Comparison of ENCODE assay signal across 14 cellular contexts in the genomic region with DNA sequence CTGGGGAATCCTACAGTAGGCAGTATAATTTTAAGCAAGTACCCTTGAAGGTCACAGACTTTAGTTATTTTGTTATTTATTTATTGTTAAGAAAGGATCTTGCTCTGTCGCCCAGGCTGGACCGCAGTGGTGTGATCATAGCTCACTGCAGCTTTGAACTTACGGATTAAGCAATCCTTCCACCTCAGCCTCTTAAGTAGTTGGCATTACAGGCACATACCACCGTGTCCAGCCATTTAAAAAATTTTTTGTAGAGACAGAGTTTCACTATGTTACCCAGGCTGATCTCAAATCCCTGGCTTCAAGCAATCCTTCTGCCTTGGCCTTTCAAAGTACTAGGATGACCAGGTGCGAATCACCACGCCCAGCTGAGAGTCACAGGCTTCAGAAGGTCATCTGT. TPM values are rescaled to one million over a fixed set of nuclear protein-coding genes. Genes with fewer than 3 reads are reported as not detected.
A peak's percentile ranks its signal among the peaks of the same experiment; 100 is the strongest.
DNase-seq lines count a peak whose midpoint lies in the region; ATAC-seq lines count a peak whose summit lies in the region.
"Had no signal": no experiment of that assay in that cellular context is flagged by ENCODE, and none has a peak within 500 bp of the region (broad histone marks: within the 10 kb centered on the region; RNA-seq: fewer than 3 reads in every experiment).

No MANE protein-coding gene starts in this region.

- H3K4me3 ChIP-seq in CD4-positive, alpha-beta memory T cell (ENCODE audit: low read length in 2 of 2), result no peak overlapping the region
- H3K4me3 ChIP-seq in trophoblast cell (ENCODE audit: low read depth, low read length), result no peak overlapping the region
- H3K4me3 ChIP-seq: BLaER1, HAP-1 had no signal

- H3K4me2 ChIP-seq in trophoblast cell (ENCODE audit: low read length), result no peak overlapping the region
- H3K4me2 ChIP-seq: BLaER1 had no signal

- H3K4me1 Mint-ChIP-seq in T-helper 1 cell treated with Interleukin-12 subunit alpha and Interleukin-12 subunit beta and Interleukin-4 antibody, amounts not matched to agents 30 μg/mL and 1 μg/mL, for 36 hours (ENCODE audit: low read depth), result peaks cover 43% of the 10 kb centered on the region
- H3K4me1 Mint-ChIP-seq in CD4-positive, alpha-beta memory T cell, result peaks cover 33 to 62% (median 49%) of the 10 kb centered on the region in 4 donors

- no peak overlapping the region for H4K8ac ChIP-seq in trophoblast cell (ENCODE audit: low read depth, low read length)

- H3K27me3 Mint-ChIP-seq in T-helper 1 cell treated with Interleukin-12 subunit alpha and Interleukin-12 subunit beta and Interleukin-4 antibody, amounts not matched to agents 30 μg/mL and 1 μg/mL, for 36 hours (ENCODE audit: low read depth), result no peaks in the 10 kb centered on the region
- H3K27me3 Mint-ChIP-seq in CD4-positive, alpha-beta memory T cell, result no peaks in the 10 kb centered on the region

- no peak for ATAC-seq in HG03460 (IDR thresholded peaks at IDR 0.05; ENCODE audit: unreplicated experiment)

- intact Hi-C loops in CD4-positive, alpha-beta memory T cell (cut with micrococcal nuclease), result no loop called here

- H3K27ac ChIP-seq in CD4-positive, alpha-beta memory T cell (ENCODE audit: low read depth, low read length), result no peak overlapping the region
- H3K27ac ChIP-seq in trophoblast cell (ENCODE audit: low read depth, low read length), result no peak overlapping the region
- H3K27ac ChIP-seq: 22Rv1, BLaER1 had no signal

- H3K9ac ChIP-seq in trophoblast cell (ENCODE audit: low read length), result no peak overlapping the region
- H3K9ac ChIP-seq: BLaER1 had no signal

- no peak overlapping the region for H3K4ac ChIP-seq in trophoblast cell (ENCODE audit: low read depth, low read length)

- H3K18ac ChIP-seq in trophoblast cell (ENCODE audit: low read length), result no peak overlapping the region

- no peaks in the 10 kb centered on the region for H3K27me3 ChIP-seq in CD4-positive, alpha-beta memory T cell (ENCODE audit: insufficient read depth, low read length)
- H3K27me3 ChIP-seq in trophoblast cell (ENCODE audit: insufficient read depth, low read length), result no peaks in the 10 kb centered on the region
- H3K27me3 ChIP-seq: BLaER1 had no signal

- peaks cover 63% of the 10 kb centered on the region for H3K4me1 ChIP-seq in CD4-positive, alpha-beta memory T cell (ENCODE audit: insufficient read depth, low read length)
- peaks cover 4 to 9% of the 10 kb centered on the region in 2 experiments for H3K4me1 ChIP-seq in trophoblast cell (ENCODE audit: control insufficient read depth in 1 of 2, insufficient read depth in 2 of 2, low read length in 2 of 2)

- no peak overlapping the region for H3K23ac ChIP-seq in trophoblast cell (ENCODE audit: low read length)

- H3K79me1 ChIP-seq in trophoblast cell (ENCODE audit: low read length), result peaks cover 8% of the 10 kb centered on the region

- peaks cover 19% of the 10 kb centered on the region for H3K36me3 Mint-ChIP-seq in T-helper 1 cell treated with Interleukin-12 subunit alpha and Interleukin-12 subunit beta and Interleukin-4 antibody, amounts not matched to agents 30 μg/mL and 1 μg/mL, for 36 hours (ENCODE audit: low read depth)
- H3K36me3 Mint-ChIP-seq in CD4-positive, alpha-beta memory T cell, result peaks cover 1 to 5% of the 10 kb centered on the region in 2 donors

- no peak overlapping the region for H3K4me3 Mint-ChIP-seq in T-helper 1 cell treated with Interleukin-12 subunit alpha and Interleukin-12 subunit beta and Interleukin-4 antibody, amounts not matched to agents 30 μg/mL and 1 μg/mL, for 36 hours
- H3K4me3 Mint-ChIP-seq in CD4-positive, alpha-beta memory T cell, result no peak overlapping the region

- no CpG with 5 or more reads among the region's 6 CpGs for WGBS in trophoblast cell (ENCODE audit: extremely low coverage, insufficient coverage, insufficient read length)

- H2BK12ac ChIP-seq in trophoblast cell (ENCODE audit: low read length), result peak overlapping the region; percentile 60

- H3K9me3 ChIP-seq in CD4-positive, alpha-beta memory T cell (ENCODE audit: control insufficient read depth in 1 of 2, low read length in 2 of 2), result no peaks in the 10 kb centered on the region
- H3K9me3 ChIP-seq in trophoblast cell (ENCODE audit: insufficient read depth, low read depth, low read length), result peaks cover 7% of the 10 kb centered on the region

- POLR2A ChIA-PET in CD4-positive, alpha-beta memory T cell (lab: Charles Lee; ENCODE audit: partially characterized antibody), result interaction anchor here (1.0 to 3.0 kb wide), 3 partner anchors 9 to 21 kb away, joined by 3 to 20 read pairs (median 4); a partner anchor contains a TSS

- no peak overlapping the region for H4K91ac ChIP-seq in trophoblast cell (ENCODE audit: low read depth, low read length)

- peak overlapping the region; percentile 95 for H3K27ac Mint-ChIP-seq in T-helper 1 cell treated with Interleukin-12 subunit alpha and Interleukin-12 subunit beta and Interleukin-4 antibody, amounts not matched to agents 30 μg/mL and 1 μg/mL, for 36 hours
- H3K27ac Mint-ChIP-seq in CD4-positive, alpha-beta memory T cell, result peak overlapping the region in 5 of 7 donors; percentile 30 to 98 (median 90)

- H2AFZ ChIP-seq in trophoblast cell (ENCODE audit: insufficient read depth, low read length, poor library complexity), result no peak overlapping the region

- H2BK120ac ChIP-seq in trophoblast cell (ENCODE audit: insufficient read depth, low read length, poor library complexity), result no peak overlapping the region

- no peak overlapping the region for H4K12ac ChIP-seq in trophoblast cell (ENCODE audit: low read depth, low read length)

- no peaks in the 10 kb centered on the region for H3K36me3 ChIP-seq in CD4-positive, alpha-beta memory T cell (ENCODE audit: insufficient read depth, low read length)
- no peaks in the 10 kb centered on the region for H3K36me3 ChIP-seq in trophoblast cell (ENCODE audit: control insufficient read depth in 1 of 2, insufficient read depth in 2 of 2, low read length in 2 of 2)
- H3K36me3 ChIP-seq: BLaER1, HAP-1 had no signal

- H3K14ac ChIP-seq in trophoblast cell (ENCODE audit: low read length), result no peak overlapping the region

- DNase-seq in T-helper 1 cell (no peak), fibroblast of gingiva (ENCODE audit: low read depth) (peak; percentile 37), trophoblast cell (peak; percentile 58 to 77), NCI-H82 (lab: John Stamatoyannopoulos, UW) (no peak), dermis blood vessel endothelial cell (no peak)
- no peak for DNase-seq in CD4-positive, alpha-beta memory T cell
- DNase-seq: Calu3, DMS 273 treated with DMSO at 0.1 percent for 48 hours, IMR-90 had no signal

- H3K79me2 ChIP-seq in trophoblast cell (ENCODE audit: control insufficient read depth, insufficient read depth, low read length, poor library complexity), result no peaks in the 10 kb centered on the region

- peaks cover 21% of the 10 kb centered on the region for H3K9me3 Mint-ChIP-seq in T-helper 1 cell treated with Interleukin-12 subunit alpha and Interleukin-12 subunit beta and Interleukin-4 antibody, amounts not matched to agents 30 μg/mL and 1 μg/mL, for 36 hours
- H3K9me3 Mint-ChIP-seq in CD4-positive, alpha-beta memory T cell, result peaks cover 0 to 17% (median 13%) of the 10 kb centered on the region in 8 donors

- H2BK5ac ChIP-seq in trophoblast cell (ENCODE audit: low read depth, low read length, poor library complexity), result no peak overlapping the region

- no peak overlapping the region for H2AK5ac ChIP-seq in trophoblast cell (ENCODE audit: low read length)

- CTCF ChIA-PET in CD4-positive, alpha-beta memory T cell (lab: Charles Lee; ENCODE audit: partially characterized antibody), result interaction anchor here (0.9 to 8.8 kb wide), 7 partner anchors 9 to 87 kb away, joined by 3 to 41 read pairs (median 4); a partner anchor contains a TSS

RNA-seq across cellular contexts. Expression of a gene that starts 22.1 kb away (rescaled TPM):
- 10 to 100 TPM; 55.8 to 56.9 TPM for total RNA-seq in CD4-positive, alpha-beta memory T cell
- 100 to 1,000 TPM in 1 of 2 donors, 10 to 100 TPM in 1; 48.2 to 118 TPM for polyA plus RNA-seq in CD4-positive, alpha-beta memory T cell
- 163 and 169 TPM in 2 replicates for polyA plus RNA-seq in trophoblast cell (2013)
- total RNA-seq in dermis blood vessel endothelial cell, result 134 and 145 TPM in 2 replicates

Comparison
In these comparisons a context has a peak if more than half of its experiments do, and no peak if none do; other contexts are left out.
1. DNase-seq: peak in fibroblast of gingiva (single experiment) and trophoblast cell (2 of 2); none in T-helper 1 cell (0 of 5), CD4-positive, alpha-beta memory T cell (0 of 5), NCI-H82 (single experiment) and dermis blood vessel endothelial cell (single experiment).